ENCODE assay signal across 9 cellular contexts in genomic region chr16:11629071-11630030, GRCh38. TPM values are rescaled to one million over a fixed set of nuclear protein-coding genes. Genes with fewer than 3 reads are reported as not detected.
A peak's percentile ranks its signal among the peaks of the same experiment; 100 is the strongest.
DNase-seq lines count a peak whose midpoint lies in the region; ATAC-seq and TF ChIP-seq lines count a peak whose summit lies in the region.
"Had no signal": no experiment of that assay in that cellular context is flagged by ENCODE, and none has a peak within 500 bp of the region (broad histone marks: within the 10 kb centered on the region; RNA-seq: fewer than 3 reads in every experiment).

No MANE protein-coding gene starts in this region.

- no peak for DNase-seq in activated naive CD4-positive, alpha-beta T cell treated with anti-CD3 and anti-CD28 coated beads, Interleukin-2, amount 10 ng/mL, durations not matched to agents 7 days and 5 days
- DNase-seq in activated naive CD4-positive, alpha-beta T cell (lab: John Stamatoyannopoulos, UW): no peak
- DNase-seq in adrenal gland (peak in 4 of 7 donors; percentile 26 to 42 (median 31)), memory B cell (ENCODE audit: low spot score in 2 of 2) (no peak), NCI-H226 (no peak)
- DNase-seq: effector memory CD4-positive, alpha-beta T cell had no signal

- H3K4me3 ChIP-seq in adrenal gland: no peak overlapping the region

- H3K4me1 ChIP-seq in adrenal gland (replicated peaks in 1 of 2): peaks cover 0 to 6% of the 10 kb centered on the region in 2 donors

- no peak overlapping the region for H3K4me3 Mint-ChIP-seq in activated naive CD4-positive, alpha-beta T cell treated with anti-CD3 and anti-CD28 coated beads, Interleukin-2, amount 10 ng/mL, durations not matched to agents 7 days and 5 days
- peak overlapping the region; percentile 21 for H3K4me3 Mint-ChIP-seq in memory B cell

- H3K4me1 Mint-ChIP-seq in activated naive CD4-positive, alpha-beta T cell treated with anti-CD3 and anti-CD28 coated beads, Interleukin-2, amount 10 ng/mL, durations not matched to agents 7 days and 5 days: peaks cover 47% of the 10 kb centered on the region
- peaks cover 23% of the 10 kb centered on the region for H3K4me1 Mint-ChIP-seq in memory B cell

- H3K36me3 Mint-ChIP-seq in activated naive CD4-positive, alpha-beta T cell treated with anti-CD3 and anti-CD28 coated beads, Interleukin-2, amount 10 ng/mL, durations not matched to agents 7 days and 5 days: no peaks in the 10 kb centered on the region
- H3K36me3 Mint-ChIP-seq in memory B cell: no peaks in the 10 kb centered on the region

- H3K36me3 ChIP-seq in adrenal gland (replicated peaks in 1 of 2): no peaks in the 10 kb centered on the region

- WGBS in adrenal gland, 4 donors: 75 to 85% (median 82%) methylated on average over 13 to 23 of the region's 23 CpGs

- peak overlapping the region; percentile 19 for H3K27ac Mint-ChIP-seq in activated naive CD4-positive, alpha-beta T cell treated with anti-CD3 and anti-CD28 coated beads, Interleukin-2, amount 10 ng/mL, durations not matched to agents 7 days and 5 days
- peak overlapping the region; percentile 54 for H3K27ac Mint-ChIP-seq in memory B cell

- intact Hi-C loops in adrenal gland (cut with DNase I): no loop called here

- ATAC-seq in memory B cell (ENCODE audit: low read depth) (peak; percentile 82), HG02610 (IDR thresholded peaks at IDR 0.05; ENCODE audit: unreplicated experiment) (no peak), GM21367 (IDR thresholded peaks at IDR 0.05; ENCODE audit: unreplicated experiment) (no peak), HG02642 (IDR thresholded peaks at IDR 0.05; ENCODE audit: poor library complexity, unreplicated experiment) (no peak)

- H3K9me3 Mint-ChIP-seq in activated naive CD4-positive, alpha-beta T cell treated with anti-CD3 and anti-CD28 coated beads, Interleukin-2, amount 10 ng/mL, durations not matched to agents 7 days and 5 days: no peaks in the 10 kb centered on the region
- no peaks in the 10 kb centered on the region for H3K9me3 Mint-ChIP-seq in memory B cell

- peak overlapping the region in 2 of 5 donors; percentile 70 to 79 for H3K27ac ChIP-seq in adrenal gland

- CTCF ChIA-PET in activated naive CD4-positive, alpha-beta T cell treated with anti-CD3 and anti-CD28 coated beads, Interleukin-2, amount 10 ng/mL, durations not matched to agents 7 days and 5 days (lab: Charles Lee): interaction anchor here (0.6 to 1.2 kb wide), 4 partner anchors 48 to 439 kb away, joined by 3 to 6 read pairs (median 3); no protein-coding TSS in a partner anchor

- no peaks in the 10 kb centered on the region for H3K9me3 ChIP-seq in adrenal gland (replicated peaks in 1 of 3)

- peaks cover 19% of the 10 kb centered on the region for H3K27me3 Mint-ChIP-seq in activated naive CD4-positive, alpha-beta T cell treated with anti-CD3 and anti-CD28 coated beads, Interleukin-2, amount 10 ng/mL, durations not matched to agents 7 days and 5 days
- no peaks in the 10 kb centered on the region for H3K27me3 Mint-ChIP-seq in memory B cell

- TF ChIP-seq POLR2A in adrenal gland (IDR thresholded peaks at IDR 0.05): no peak

- H3K27me3 ChIP-seq in adrenal gland: no peaks in the 10 kb centered on the region

- no peak for TF ChIP-seq CTCF in adrenal gland (IDR thresholded peaks at IDR 0.05)

RNA-seq across cellular contexts. Expression of gene SNN, which starts 38.9 kb away (rescaled TPM):
- 10 to 100 TPM; 29.6 to 94.7 (median 41.2) TPM for total RNA-seq in adrenal gland
- 10 to 100 TPM; 10.5 to 53.2 (median 19.0) TPM for polyA plus RNA-seq in adrenal gland

RNA-seq across cellular contexts. Expression of gene LITAF, which starts 42.6 kb away (rescaled TPM):
- total RNA-seq in adrenal gland: 10 to 100 TPM; 35.1 to 83.2 (median 60.7) TPM
- 10 to 100 TPM; 23.1 to 75.5 (median 35.2) TPM for polyA plus RNA-seq in adrenal gland

Comparison
In these comparisons a context has a peak if more than half of its experiments do, and no peak if none do; other contexts are left out.
1. DNase-seq: peak in adrenal gland (4 of 7); none in activated naive CD4-positive, alpha-beta T cell treated with anti-CD3 and anti-CD28 coated beads, Interleukin-2, amount 10 ng/mL, durations not matched to agents 7 days and 5 days (single experiment), activated naive CD4-positive, alpha-beta T cell (0 of 4), memory B cell (0 of 2) and NCI-H226 (single experiment).